22 cellular contexts compared by ENCODE assay signal in genomic region chr15:61480295-61480694, GRCh38.
A peak's percentile ranks its signal among the peaks of the same experiment; 100 is the strongest.
DNase-seq lines count a peak whose midpoint lies in the region; ATAC-seq, FAIRE-seq and TF ChIP-seq lines count a peak whose summit lies in the region.
"Had no signal": no experiment of that assay in that cellular context is flagged by ENCODE, and none has a peak within 500 bp of the region (broad histone marks: within the 10 kb centered on the region; RNA-seq: fewer than 3 reads in every experiment).

No MANE protein-coding gene starts in this region.

- no peaks in the 10 kb centered on the region for H3K36me3 ChIP-seq in WERI-Rb-1
- H3K36me3 ChIP-seq: BE2C had no signal

- no peaks in the 10 kb centered on the region for H3K27me3 ChIP-seq in WERI-Rb-1 (ENCODE audit: insufficient read depth, low read depth, severe bottlenecking)
- H3K27me3 ChIP-seq: BE2C had no signal

- no peak for ATAC-seq in HG03135 (IDR thresholded peaks at IDR 0.05; ENCODE audit: unreplicated experiment)
- ATAC-seq: HCT116 had no signal

- peak; percentile 0 for DNase-seq in NCI-H146 treated with DMSO at 0.1 percent for 48 hours (lab: John Stamatoyannopoulos, UW; ENCODE audit: unreplicated experiment)
- DNase-seq in WERI-Rb-1: no peak
- peak; percentile 6 for DNase-seq in choroid plexus epithelial cell (ENCODE audit: low read depth)
- no peak for DNase-seq in urothelium cell line (ENCODE audit: low spot score)
- DNase-seq in COLO829 (ENCODE audit: low spot score): no peak
- DNase-seq in posterior cingulate gyrus: no peak
- DNase-seq: BE2C; C1 segment of cervical spinal cord; Caco-2; CD4-positive, CD25-positive, alpha-beta regulatory T cell; CD8-positive, alpha-beta memory T cell; DMS79; GDM1; H7; HFFc6 had no signal

- peak; percentile 89 for FAIRE-seq in urothelium cell line (lab: Jason Lieb, UNC)
- FAIRE-seq: A204.1, D721Med, GM12892, GM18507 had no signal

- intact Hi-C loops in posterior cingulate gyrus (cut with DNase I): no loop called here

- H3K4me3 ChIP-seq in WERI-Rb-1 (ENCODE audit: low read depth, low read length) (no peak overlapping the region), choroid plexus epithelial cell (ENCODE audit: low read depth, low read length) (no peak overlapping the region)
- H3K4me3 ChIP-seq: GM23248 had no signal

- peaks cover 2% of the 10 kb centered on the region for H3K9me3 ChIP-seq in WERI-Rb-1 (ENCODE audit: severe bottlenecking)
- H3K9me3 ChIP-seq: BE2C, Caco-2 had no signal

- peak overlapping the region; percentile 60 for H3K27ac ChIP-seq in WERI-Rb-1
- H3K27ac ChIP-seq: GM23248 had no signal

- TF ChIP-seq CTCF in WERI-Rb-1 (IDR thresholded peaks at IDR 0.05; ENCODE audit: low read depth, low read length) (no peak), choroid plexus epithelial cell (conservative IDR thresholded peaks at IDR 0.05; ENCODE audit: low read depth, low read length) (no peak)

Comparison
In these comparisons a context has a peak if more than half of its experiments do, and no peak if none do; other contexts are left out.
1. DNase-seq: peak in NCI-H146 treated with DMSO at 0.1 percent for 48 hours (single experiment) and choroid plexus epithelial cell (single experiment); none in WERI-Rb-1 (single experiment), urothelium cell line (single experiment), COLO829 (single experiment) and posterior cingulate gyrus (0 of 10).